In genomic region chr4:94605241-94605640, GRCh38 we compare ENCODE assay signal across 22 cellular contexts.
DNase-seq lines count a peak whose midpoint lies in the region; ATAC-seq, FAIRE-seq and TF ChIP-seq lines count a peak whose summit lies in the region.
"Had no signal": no experiment of that assay in that cellular context is flagged by ENCODE, and none has a peak within 500 bp of the region (broad histone marks: within the 10 kb centered on the region; RNA-seq: fewer than 3 reads in every experiment).

No MANE protein-coding gene starts in this region.

- RAD21 ChIA-PET in GM12878 (lab: Charles Lee; ENCODE audit: unreplicated experiment) = interaction anchor here (1.4 kb wide), 1 partner anchor 198 kb away, joined by 3 read pairs; no protein-coding TSS in a partner anchor

- TF ChIP-seq EP300 in GM12878 (IDR thresholded peaks at IDR 0.05; ENCODE audit: borderline replicate concordance in 1 of 2, control insufficient read depth in 1 of 2, low read depth in 2 of 2, low read length in 2 of 2) = no peak

- H3K4me2 ChIP-seq in GM12878 (ENCODE audit: control insufficient read depth, insufficient read depth) = no peak overlapping the region

- H3K27me3 Mint-ChIP-seq in naive thymus-derived CD8-positive, alpha-beta T cell = no peaks in the 10 kb centered on the region
- H3K27me3 Mint-ChIP-seq: B cell; CD4-positive, CD25-positive, alpha-beta regulatory T cell had no signal

- H3K79me2 ChIP-seq in GM12878 (ENCODE audit: control insufficient read depth, insufficient read depth, low read length) = no peaks in the 10 kb centered on the region

- H3K27ac ChIP-seq in cardiac muscle cell (peak overlapping the region; percentile 63), GM12878 (ENCODE audit: control insufficient read depth, insufficient read depth) (no peak overlapping the region)
- H3K27ac ChIP-seq: 22Rv1 had no signal

- 100% methylated on average over 1 of the region's 1 CpG for WGBS in GM12878 (ENCODE audit: insufficient coverage, insufficient replicate concordance, low lambda C conversion rate, missing lambda C conversion rate)

- H3K36me3 ChIP-seq in cardiac muscle cell (peaks cover 28% of the 10 kb centered on the region), GM12878 (ENCODE audit: control insufficient read depth in 2 of 2, insufficient read depth in 2 of 2, low read length in 1 of 2) (no peaks in the 10 kb centered on the region)

- no peak overlapping the region for H2AFZ ChIP-seq in GM12878 (ENCODE audit: control insufficient read depth, low read depth, low read length)

- no peak overlapping the region for H3K27ac Mint-ChIP-seq in naive thymus-derived CD8-positive, alpha-beta T cell
- H3K27ac Mint-ChIP-seq: B cell had no signal

- no peaks in the 10 kb centered on the region for H4K20me1 ChIP-seq in GM12878 (ENCODE audit: control insufficient read depth, insufficient read depth)

- TF ChIP-seq POLR2A in GM12878 (IDR thresholded peaks at IDR 0.05; ENCODE audit: low read depth, low read length) = no peak

- H3K36me3 Mint-ChIP-seq in naive thymus-derived CD8-positive, alpha-beta T cell = peaks cover 0 to 2% (median 0%) of the 10 kb centered on the region in 3 donors
- H3K36me3 Mint-ChIP-seq: CD4-positive, CD25-positive, alpha-beta regulatory T cell had no signal

- no peak overlapping the region for H3K4me3 ChIP-seq in cardiac muscle cell
- no peak overlapping the region for H3K4me3 ChIP-seq in GM12878

- no peaks in the 10 kb centered on the region for H3K9me3 Mint-ChIP-seq in naive thymus-derived CD8-positive, alpha-beta T cell
- H3K9me3 Mint-ChIP-seq: CD4-positive, CD25-positive, alpha-beta regulatory T cell; HFFc6 had no signal

- POLR2A ChIA-PET in GM12878 (lab: Charles Lee) = no interaction called here
- POLR2A ChIA-PET in naive thymus-derived CD8-positive, alpha-beta T cell (lab: Charles Lee) = no interaction called here

- no peak for TF ChIP-seq CTCF in cardiac muscle cell (IDR thresholded peaks at IDR 0.05; ENCODE audit: low read depth, low read length)
- TF ChIP-seq CTCF in GM12878 (IDR thresholded peaks at IDR 0.05 in 2 of 3, conservative IDR thresholded peaks at IDR 0.05 in 1 of 3; ENCODE audit: control insufficient read depth in 2 of 3, extremely low read depth in 1 of 3, insufficient read depth in 1 of 3, low read depth in 3 of 3, low read length in 3 of 3) = no peak

- H3K4me1 ChIP-seq in cardiac muscle cell (ENCODE audit: low read depth) = peaks cover 17% of the 10 kb centered on the region
- no peaks in the 10 kb centered on the region for H3K4me1 ChIP-seq in GM12878 (ENCODE audit: control insufficient read depth, insufficient read depth, low read length)
- H3K4me1 ChIP-seq: Caco-2 had no signal

- ATAC-seq in Right ventricle myocardium superior (ENCODE audit: poor library complexity) (no peak), GM12878 (no peak), sciatic nerve (peak; percentile 13)
- no peak for ATAC-seq in naive thymus-derived CD8-positive, alpha-beta T cell

- DNase-seq in cardiac muscle cell (ENCODE audit: low read depth in 1 of 2, low spot score in 1 of 2) (peak in 1 of 2 donors; percentile 65), Right ventricle myocardium superior (no peak), GM12878 (ENCODE audit: low read depth, low spot score) (no peak), foreskin melanocyte (peak; percentile 32), sciatic nerve (ENCODE audit: low spot score) (no peak), SKM-1 (lab: John Stamatoyannopoulos, UW; ENCODE audit: unreplicated experiment) (no peak), activated T-cell treated with anti-CD3 and anti-CD28 coated beads for 4 hours (no peak)
- DNase-seq in naive thymus-derived CD8-positive, alpha-beta T cell = no peak
- DNase-seq: Caco-2; CD4-positive, CD25-positive, alpha-beta regulatory T cell; DMS153; GDM1; HFFc6; KG1; NCI-H1694 treated with DMSO at 0.1 percent for 48 hours; NCI-H2227 treated with DMSO at 0.1 percent for 48 hours; NCI-H524; NCI-H82; SIG-M5 had no signal

- H3K9me3 ChIP-seq in cardiac muscle cell (ENCODE audit: low read depth) = no peaks in the 10 kb centered on the region
- no peaks in the 10 kb centered on the region for H3K9me3 ChIP-seq in GM12878 (replicated peaks; ENCODE audit: control insufficient read depth, insufficient read depth, low read length)
- H3K9me3 ChIP-seq: Caco-2 had no signal

- no TSS peak for BruUV-seq in GM12878 (replicated peaks; lab: Mats Ljungman, UMichigan)

- no peak overlapping the region for H3K4me3 Mint-ChIP-seq in naive thymus-derived CD8-positive, alpha-beta T cell
- H3K4me3 Mint-ChIP-seq: B cell; CD4-positive, CD25-positive, alpha-beta regulatory T cell; HFFc6 had no signal

- no peak for FAIRE-seq in GM12878 (lab: Jason Lieb, UNC)
- FAIRE-seq: GM18507 had no signal

- H3K27me3 ChIP-seq in cardiac muscle cell = no peaks in the 10 kb centered on the region
- no peaks in the 10 kb centered on the region for H3K27me3 ChIP-seq in GM12878 (replicated peaks in 1 of 2; ENCODE audit: control insufficient read depth in 2 of 2, insufficient read depth in 2 of 2, low read length in 1 of 2)

- CTCF ChIA-PET in GM12878 (lab: Yijun Ruan, JAX) = interaction anchor here (0.7 to 1.8 kb wide), 2 partner anchors 14 to 198 kb away, joined by 3 to 7 read pairs; no protein-coding TSS in a partner anchor

- in situ Hi-C loops in GM12878 (cut with MboI) = no loop called here

- intact Hi-C loops in Right ventricle myocardium superior (cut with DNase I) (no loop called here), GM12878 (cut with micrococcal nuclease; ENCODE audit: unreplicated experiment) (no loop called here), sciatic nerve (cut with DNase I) (no loop called here)

- SMC1A ChIA-PET in GM12878 (lab: Charles Lee; ENCODE audit: uncharacterized antibody, unreplicated experiment) = interaction anchor here (1.8 kb wide), 1 partner anchor 10 kb away, joined by 5 read pairs; no protein-coding TSS in a partner anchor

- no peak for TF ChIP-seq RAD21 in GM12878 (IDR thresholded peaks at IDR 0.05; ENCODE audit: insufficient read depth, low read depth, low read length)

- no peak overlapping the region for H3K9ac ChIP-seq in GM12878 (ENCODE audit: control insufficient read depth, insufficient read depth, low read length)

- peaks cover 3 to 7% (median 6%) of the 10 kb centered on the region in 4 donors for H3K4me1 Mint-ChIP-seq in naive thymus-derived CD8-positive, alpha-beta T cell
- H3K4me1 Mint-ChIP-seq: B cell had no signal

TF ChIP-seq in GM12878, 131 proteins besides CTCF, POLR2A, EP300 and RAD21:
- TF ChIP-seq SPI1 (IDR thresholded peaks at IDR 0.05; ENCODE audit: borderline replicate concordance, insufficient read depth, low read depth, low read length) = peak; percentile 18; the same call in 1 of the 2 replicates
- TF ChIP-seq ESRRA (IDR thresholded peaks at IDR 0.05; ENCODE audit: low read length) = no peak
- TF ChIP-seq JUNB (IDR thresholded peaks at IDR 0.05) = no peak
- TF ChIP-seq MXI1 (IDR thresholded peaks at IDR 0.05; ENCODE audit: low read depth, low read length) = no peak
